ENCODE assay signal across 8 cellular contexts in genomic region chr11:810040-810567, GRCh38. TPM values are rescaled to one million over a fixed set of nuclear protein-coding genes. Genes with fewer than 3 reads are reported as not detected.
DNase-seq lines count a peak whose midpoint lies in the region; ATAC-seq, FAIRE-seq and TF ChIP-seq lines count a peak whose summit lies in the region.

No MANE protein-coding gene starts in this region.

- peak overlapping the region; percentile 100 for H3K27ac ChIP-seq in HUES48 (ENCODE audit: low read depth, low read length)

- H3K9ac ChIP-seq in HUES48 (ENCODE audit: low read depth, low read length) (peak overlapping the region; percentile 100), mucosa of stomach (ENCODE audit: low read length) (peak overlapping the region; percentile 91)

- peak overlapping the region; percentile 92 for H3K4me3 ChIP-seq in GM12875 (ENCODE audit: low read depth, low read length)
- peak overlapping the region; percentile 98 for H3K4me3 ChIP-seq in HUES48 (ENCODE audit: low read depth, low read length)
- peak overlapping the region; percentile 95 to 96 for H3K4me3 ChIP-seq in cardiac fibroblast (replicated peaks in 1 of 2; ENCODE audit: low read depth in 2 of 2, low read length in 2 of 2)
- H3K4me3 ChIP-seq in mucosa of stomach (ENCODE audit: low read length), result peak overlapping the region; percentile 77

- no peak for ATAC-seq in GM21390 (IDR thresholded peaks at IDR 0.05; ENCODE audit: unreplicated experiment)
- no peak for ATAC-seq in HG02870 (IDR thresholded peaks at IDR 0.05; ENCODE audit: unreplicated experiment)

- H3K27me3 ChIP-seq in HUES48 (ENCODE audit: control insufficient read depth, insufficient read depth, low read length), result no peaks in the 10 kb centered on the region
- H3K27me3 ChIP-seq in mucosa of stomach (ENCODE audit: control insufficient read depth, insufficient read depth, low read length), result no peaks in the 10 kb centered on the region

- no peak for TF ChIP-seq POLR2A in GM12891 (IDR thresholded peaks at IDR 0.05; ENCODE audit: low read depth, low read length)

- no peak for FAIRE-seq in GM12891 (lab: Jason Lieb, UNC)

- no peak for TF ChIP-seq CTCF in GM12875 (IDR thresholded peaks at IDR 0.05; ENCODE audit: borderline replicate concordance, insufficient read depth, low read depth, low read length)
- TF ChIP-seq CTCF in cardiac fibroblast (IDR thresholded peaks at IDR 0.05; ENCODE audit: low read depth, low read length), result no peak

- peaks cover 34% of the 10 kb centered on the region for H3K36me3 ChIP-seq in HUES48 (ENCODE audit: control insufficient read depth, insufficient read depth, low read length)
- H3K36me3 ChIP-seq in mucosa of stomach (ENCODE audit: control insufficient read depth, insufficient read depth, low read length), result peaks cover 15% of the 10 kb centered on the region

- H3K4me1 ChIP-seq in HUES48 (ENCODE audit: control insufficient read depth, insufficient read depth, low read length) (peaks cover 19% of the 10 kb centered on the region; the same call in 1 of the 2 replicates), mucosa of stomach (ENCODE audit: control insufficient read depth, insufficient read depth, low read length) (peaks cover 21% of the 10 kb centered on the region)

- DNase-seq in cardiac fibroblast (ENCODE audit: low read depth in 2 of 2) (no peak), GM12891 (ENCODE audit: insufficient read length, low spot score) (no peak)
- no peak for DNase-seq in stimulated activated CD4-positive, alpha-beta T cell treated with anti-CD3 and anti-CD28 coated beads, Interleukin-2, amount 100 ng/mL, for 48 hours

- H3K9me3 ChIP-seq in HUES48 (ENCODE audit: control insufficient read depth, insufficient read depth, low read length), result no peaks in the 10 kb centered on the region
- no peaks in the 10 kb centered on the region for H3K9me3 ChIP-seq in mucosa of stomach (ENCODE audit: control insufficient read depth, low read length)

TF ChIP-seq in GM12891, 5 proteins besides CTCF, POLR2A, EP300 and RAD21:
- no peak for TF ChIP-seq POLR2AphosphoS5 (IDR thresholded peaks at IDR 0.05; ENCODE audit: low read depth, low read length)

RNA-seq across cellular contexts. Expression of gene RPLP2, which starts 0.3 kb away (rescaled TPM):
- polyA plus RNA-seq in GM12891 (2012; ENCODE audit: low read depth, missing spikeins), result 4,539 TPM

RNA-seq across cellular contexts. Expression of gene PIDD1, which starts 5.1 kb away (rescaled TPM):
- polyA plus RNA-seq in GM12891 (2012; ENCODE audit: low read depth, missing spikeins), result 22.4 TPM

RNA-seq across cellular contexts. Expression of gene PNPLA2, which starts 8.6 kb away (rescaled TPM):
- polyA plus RNA-seq in GM12891 (2012; ENCODE audit: low read depth, missing spikeins), result 14.8 TPM

RNA-seq across cellular contexts. Expression of gene SLC25A22, which starts 12.0 kb away (rescaled TPM):
- 8.2 TPM for polyA plus RNA-seq in GM12891 (2012; ENCODE audit: low read depth, missing spikeins)

RNA-seq across cellular contexts. Expression of gene CRACR2B, which starts 17.6 kb away (rescaled TPM):
- polyA plus RNA-seq in GM12891 (2012; ENCODE audit: low read depth, missing spikeins), result 3.6 TPM
